In the genomic region with DNA sequence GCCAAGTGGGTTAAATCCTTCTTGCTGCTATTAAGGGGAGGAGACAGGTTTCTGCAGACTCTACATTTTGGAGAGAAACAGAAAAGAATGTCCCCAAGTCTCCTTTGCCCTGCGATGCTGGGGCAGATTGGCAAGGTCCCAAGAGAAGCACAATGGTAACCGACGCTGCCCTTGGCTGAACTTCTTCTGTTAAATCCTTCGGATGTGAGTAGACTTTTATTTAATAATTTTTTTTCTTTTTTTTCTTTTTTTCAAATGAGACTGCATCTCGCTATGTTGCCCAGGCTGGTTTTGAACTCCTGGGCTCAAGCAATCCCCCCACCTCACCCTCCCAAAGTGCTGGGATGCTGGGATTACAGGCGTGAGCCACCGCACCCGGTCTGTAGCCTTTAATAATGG, we compare ENCODE assay signal across 8 cellular contexts. TPM values are rescaled to one million over a fixed set of nuclear protein-coding genes. Genes with fewer than 3 reads are reported as not detected.
DNase-seq lines count a peak whose midpoint lies in the region; ATAC-seq and TF ChIP-seq lines count a peak whose summit lies in the region.

No MANE protein-coding gene starts in this region.

- H3K27ac Mint-ChIP-seq in activated T-helper 2 cell treated with anti-CD3 and anti-CD28 coated beads, Interferon-gamma antibody, Interleukin-2, Interleukin-4, amounts not matched to agents 10 μg/mL and 5 μg/mL and 100 μg/mL, durations not matched to agents 14 hours and 24 hours and 36 hours, result no peak overlapping the region

- H3K27ac ChIP-seq in transverse colon, result peak overlapping the region; percentile 64 to 98 (median 88)
- H3K27ac ChIP-seq in foreskin keratinocyte, result no peak overlapping the region

- in situ Hi-C loops in transverse colon (cut with MboI; ENCODE audit: low pct_ligation_motif_present in 1 of 4, low pct_unique_long_range_greater_than_20kb in 1 of 4, low sequenced_read_pairs in 3 of 4), result no loop called here

- H3K9me3 ChIP-seq in transverse colon, result no peaks in the 10 kb centered on the region

- DNase-seq in left cardiac atrium (peak; percentile 54), left ventricle myocardium superior (no peak), kidney tubule cell (ENCODE audit: low spot score) (peak; percentile 22), transverse colon (no peak), GM19240 (ENCODE audit: insufficient read length, low spot score) (no peak), foreskin keratinocyte (no peak), middle frontal gyrus (ENCODE audit: extremely low spot score, low spot score) (no peak)
- no peak for DNase-seq in activated T-helper 2 cell treated with anti-CD3 and anti-CD28 coated beads, Interferon-gamma antibody, Interleukin-2, Interleukin-4, amounts not matched to agents 10 μg/mL and 5 μg/mL and 100 μg/mL, durations not matched to agents 14 hours and 24 hours and 36 hours (ENCODE audit: low spot score)

- 3 to 7% methylated on average over 8 of the region's 8 CpGs for WGBS in transverse colon (ENCODE audit: low coverage in 1 of 2), 2 donors

- no peaks in the 10 kb centered on the region for H3K9me3 Mint-ChIP-seq in activated T-helper 2 cell treated with anti-CD3 and anti-CD28 coated beads, Interferon-gamma antibody, Interleukin-2, Interleukin-4, amounts not matched to agents 10 μg/mL and 5 μg/mL and 100 μg/mL, durations not matched to agents 14 hours and 24 hours and 36 hours

- peak overlapping the region in 3 of 4 donors; percentile 13 to 62 (median 46) for H3K4me3 ChIP-seq in transverse colon

- TF ChIP-seq POLR2A in transverse colon (IDR thresholded peaks at IDR 0.05), result no peak

- no peaks in the 10 kb centered on the region for H3K36me3 ChIP-seq in transverse colon

- H3K4me1 ChIP-seq in transverse colon (peaks cover 24 to 52% (median 47%) of the 10 kb centered on the region in 4 donors), foreskin keratinocyte (peaks cover 2% of the 10 kb centered on the region)

- intact Hi-C loops in left cardiac atrium (cut with DNase I), result loop anchor here in 1 of 2 donors (5.0 kb wide), 1 partner anchor 51 kb away; no protein-coding TSS in a partner anchor
- intact Hi-C loops in left ventricle myocardium superior (cut with micrococcal nuclease), result no loop called here
- intact Hi-C loops in activated T-helper 2 cell treated with anti-CD3 and anti-CD28 coated beads, Interferon-gamma antibody, Interleukin-2, Interleukin-4, amounts not matched to agents 10 μg/mL and 5 μg/mL and 100 μg/mL, durations not matched to agents 14 hours and 24 hours and 36 hours (cut with micrococcal nuclease), result loop anchor here (2.0 to 5.0 kb wide), 3 partner anchors 20 to 71 kb away; a partner anchor contains a TSS
- intact Hi-C loops in transverse colon (cut with DNase I; ENCODE audit: low total_unique reads), result no loop called here

- TF ChIP-seq EP300 in transverse colon (IDR thresholded peaks at IDR 0.05; ENCODE audit: low read depth), result no peak

- TF ChIP-seq CTCF in transverse colon (IDR thresholded peaks at IDR 0.05), result no peak
- no peak for TF ChIP-seq CTCF in foreskin keratinocyte (conservative IDR thresholded peaks at IDR 0.05)

- H3K36me3 Mint-ChIP-seq in activated T-helper 2 cell treated with anti-CD3 and anti-CD28 coated beads, Interferon-gamma antibody, Interleukin-2, Interleukin-4, amounts not matched to agents 10 μg/mL and 5 μg/mL and 100 μg/mL, durations not matched to agents 14 hours and 24 hours and 36 hours (ENCODE audit: low read depth), result peaks cover 6% of the 10 kb centered on the region

- peaks cover 32% of the 10 kb centered on the region for H3K4me1 Mint-ChIP-seq in activated T-helper 2 cell treated with anti-CD3 and anti-CD28 coated beads, Interferon-gamma antibody, Interleukin-2, Interleukin-4, amounts not matched to agents 10 μg/mL and 5 μg/mL and 100 μg/mL, durations not matched to agents 14 hours and 24 hours and 36 hours (ENCODE audit: low read depth)

- no peaks in the 10 kb centered on the region for H3K27me3 ChIP-seq in transverse colon
- no peaks in the 10 kb centered on the region for H3K27me3 ChIP-seq in foreskin keratinocyte

- ATAC-seq in left cardiac atrium (no peak), left ventricle myocardium superior (no peak), foreskin keratinocyte (no peak)

- H3K4me3 Mint-ChIP-seq in activated T-helper 2 cell treated with anti-CD3 and anti-CD28 coated beads, Interferon-gamma antibody, Interleukin-2, Interleukin-4, amounts not matched to agents 10 μg/mL and 5 μg/mL and 100 μg/mL, durations not matched to agents 14 hours and 24 hours and 36 hours (ENCODE audit: low read depth), result peak overlapping the region; percentile 93

- no peaks in the 10 kb centered on the region for H3K27me3 Mint-ChIP-seq in activated T-helper 2 cell treated with anti-CD3 and anti-CD28 coated beads, Interferon-gamma antibody, Interleukin-2, Interleukin-4, amounts not matched to agents 10 μg/mL and 5 μg/mL and 100 μg/mL, durations not matched to agents 14 hours and 24 hours and 36 hours (ENCODE audit: low read depth)

RNA-seq across cellular contexts. Expression of a gene that starts 13.9 kb away (rescaled TPM):
- total RNA-seq in left cardiac atrium, result 100 to 1,000 TPM; 676 to 729 TPM
- total RNA-seq in left ventricle myocardium superior, result 937 TPM
- 166 and 170 TPM in 2 replicates for total RNA-seq in activated T-helper 2 cell treated with anti-CD3 and anti-CD28 coated beads, Interferon-gamma antibody, Interleukin-2, Interleukin-4, amounts not matched to agents 10 μg/mL and 5 μg/mL and 100 μg/mL, durations not matched to agents 14 hours and 24 hours and 36 hours
- total RNA-seq in transverse colon, result 100 to 1,000 TPM in 3 of 4 donors, 10 to 100 TPM in 1; 75.2 to 373 (median 245) TPM
- total RNA-seq in foreskin keratinocyte, result 318 and 323 TPM in 2 replicates
- polyA plus RNA-seq in foreskin keratinocyte, result 425 and 434 TPM in 2 replicates

RNA-seq across cellular contexts. Expression of a gene that starts 14.1 kb away (rescaled TPM):
- total RNA-seq in left cardiac atrium (10 to 100 TPM; 21.4 to 26.2 TPM), left ventricle myocardium superior (24.1 TPM), transverse colon (10 to 100 TPM; 14.5 to 24.7 (median 19.7) TPM), foreskin keratinocyte (11.6 and 12.7 TPM in 2 replicates)
- 18.0 and 20.7 TPM in 2 replicates for total RNA-seq in activated T-helper 2 cell treated with anti-CD3 and anti-CD28 coated beads, Interferon-gamma antibody, Interleukin-2, Interleukin-4, amounts not matched to agents 10 μg/mL and 5 μg/mL and 100 μg/mL, durations not matched to agents 14 hours and 24 hours and 36 hours
- 7.3 and 7.7 TPM in 2 replicates for polyA plus RNA-seq in foreskin keratinocyte

RNA-seq across cellular contexts. Expression of a gene that starts 20.4 kb away (rescaled TPM):
- total RNA-seq in left cardiac atrium (10 to 100 TPM; 38.1 to 46.7 TPM), left ventricle myocardium superior (51.5 TPM), transverse colon (10 to 100 TPM in 2 of 4 donors, under 1 TPM in 1, not detected in 1; 1.00 to 41.3 (median 37.4) TPM), foreskin keratinocyte (56.2 and 65.9 TPM in 2 replicates)
- 65.4 and 68.1 TPM in 2 replicates for total RNA-seq in activated T-helper 2 cell treated with anti-CD3 and anti-CD28 coated beads, Interferon-gamma antibody, Interleukin-2, Interleukin-4, amounts not matched to agents 10 μg/mL and 5 μg/mL and 100 μg/mL, durations not matched to agents 14 hours and 24 hours and 36 hours
- polyA plus RNA-seq in foreskin keratinocyte, result 79.6 and 87.4 TPM in 2 replicates

RNA-seq across cellular contexts. Expression of a gene that starts 45.5 kb away (rescaled TPM):
- total RNA-seq in left cardiac atrium, result 10 to 100 TPM; 13.8 to 15.2 TPM
- 18.3 TPM for total RNA-seq in left ventricle myocardium superior
- total RNA-seq in activated T-helper 2 cell treated with anti-CD3 and anti-CD28 coated beads, Interferon-gamma antibody, Interleukin-2, Interleukin-4, amounts not matched to agents 10 μg/mL and 5 μg/mL and 100 μg/mL, durations not matched to agents 14 hours and 24 hours and 36 hours, result 2.3 and 2.4 TPM in 2 replicates
- 1 to 10 TPM; 2.0 to 5.6 (median 3.6) TPM for total RNA-seq in transverse colon
- 9.7 and 10.1 TPM in 2 replicates for total RNA-seq in foreskin keratinocyte
- 8.2 and 8.6 TPM in 2 replicates for polyA plus RNA-seq in foreskin keratinocyte

RNA-seq across cellular contexts. Expression of a gene that starts 54.9 kb away (rescaled TPM):
- total RNA-seq in left cardiac atrium, result 10 to 100 TPM in 1 of 2 donors, 1 to 10 TPM in 1; 7.2 to 14.3 TPM
- 7.2 TPM for total RNA-seq in left ventricle myocardium superior
- 11.6 and 11.8 TPM in 2 replicates for total RNA-seq in activated T-helper 2 cell treated with anti-CD3 and anti-CD28 coated beads, Interferon-gamma antibody, Interleukin-2, Interleukin-4, amounts not matched to agents 10 μg/mL and 5 μg/mL and 100 μg/mL, durations not matched to agents 14 hours and 24 hours and 36 hours
- total RNA-seq in transverse colon, result 10 to 100 TPM; 65.9 to 94.6 (median 79.5) TPM
- 3.2 and 3.4 TPM in 2 replicates for total RNA-seq in foreskin keratinocyte
- polyA plus RNA-seq in foreskin keratinocyte, result 2.0 and 2.2 TPM in 2 replicates

Comparison
In these comparisons a context has a peak if more than half of its experiments do, and no peak if none do; other contexts are left out.
1. DNase-seq: peak in left cardiac atrium (single experiment) and kidney tubule cell (single experiment); none in left ventricle myocardium superior (single experiment), activated T-helper 2 cell treated with anti-CD3 and anti-CD28 coated beads, Interferon-gamma antibody, Interleukin-2, Interleukin-4, amounts not matched to agents 10 μg/mL and 5 μg/mL and 100 μg/mL, durations not matched to agents 14 hours and 24 hours and 36 hours (single experiment), transverse colon (single experiment), GM19240 (single experiment), foreskin keratinocyte (0 of 2) and middle frontal gyrus (single experiment).